Comparison of ENCODE assay signal across 9 cellular contexts in the genomic region with DNA sequence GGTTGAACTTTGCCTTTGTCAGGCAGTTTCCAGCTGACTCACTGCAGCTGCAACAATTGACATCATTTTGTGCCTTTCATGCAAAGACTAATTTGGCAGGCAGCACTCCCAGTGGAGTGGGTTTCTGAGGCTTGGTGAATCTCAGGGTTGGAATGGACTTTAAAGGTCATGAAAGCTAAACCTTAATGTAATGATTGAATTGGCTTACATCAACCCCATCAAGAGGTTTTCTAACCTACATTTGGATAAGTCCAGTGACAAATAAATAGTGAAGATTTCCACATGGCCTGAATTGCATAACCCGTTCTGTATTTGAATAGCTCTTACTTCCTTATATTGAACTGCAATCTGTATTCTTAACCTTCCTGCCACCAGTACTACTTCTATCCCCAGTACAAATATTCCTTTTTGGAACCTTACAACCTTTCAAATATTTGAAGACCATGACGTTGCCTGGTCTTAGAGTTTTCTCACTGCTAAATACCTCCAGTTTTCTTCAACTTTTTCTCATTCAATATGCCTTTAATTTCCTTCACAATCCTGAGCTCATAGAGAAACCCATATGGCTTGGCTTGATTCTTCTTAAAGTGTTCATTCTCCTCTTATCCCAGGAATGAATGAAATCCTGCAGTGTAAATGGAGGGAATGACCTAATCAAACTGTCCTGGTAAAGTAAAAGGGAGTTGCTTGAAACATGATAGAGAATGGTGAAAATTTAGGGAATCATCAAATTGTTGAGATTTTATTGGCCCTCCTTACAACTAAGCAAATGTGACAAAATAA.
DNase-seq lines count a peak whose midpoint lies in the region; ATAC-seq, FAIRE-seq and TF ChIP-seq lines count a peak whose summit lies in the region.
"Had no signal": no experiment of that assay in that cellular context is flagged by ENCODE, and none has a peak within 500 bp of the region (broad histone marks: within the 10 kb centered on the region; RNA-seq: fewer than 3 reads in every experiment).

No MANE protein-coding gene starts in this region.

- H3K27ac ChIP-seq in osteoblast (ENCODE audit: low read depth, low read length), result no peak overlapping the region

- H3K9ac ChIP-seq in adipocyte (ENCODE audit: low read length), result peak overlapping the region; percentile 59

- peak; percentile 6 for DNase-seq in HTR-8/SVneo (ENCODE audit: insufficient read length, low spot score)
- peak; percentile 92 for DNase-seq in adipocyte (ENCODE audit: low read depth)
- DNase-seq in iris pigment epithelial cell (ENCODE audit: low read depth), result peak; percentile 92
- DNase-seq in stromal cell of bone marrow (ENCODE audit: low read depth), result peak; percentile 72
- DNase-seq in NCI-H1105 (lab: John Stamatoyannopoulos, UW), result no peak
- no peak for DNase-seq in osteoblast (ENCODE audit: insufficient read length, low spot score, missing footprints)
- DNase-seq: activated naive CD4-positive, alpha-beta T cell treated with anti-CD3 and anti-CD28 coated beads, Interleukin-2, amount 10 ng/mL, durations not matched to agents 7 days and 5 days; stimulated activated CD4-positive, alpha-beta T cell treated with anti-CD3 and anti-CD28 coated beads, Interleukin-2, amount 100 ng/mL, for 48 hours had no signal

- H3K4me1 ChIP-seq in adipocyte (ENCODE audit: control insufficient read depth, insufficient read depth, low read length) (peaks cover 21% of the 10 kb centered on the region), osteoblast (ENCODE audit: insufficient read depth, low read length) (no peaks in the 10 kb centered on the region)

- no peak overlapping the region for H2AFZ ChIP-seq in osteoblast (ENCODE audit: low read length)

- ATAC-seq in HG02981 (IDR thresholded peaks at IDR 0.05; ENCODE audit: unreplicated experiment), result no peak

- no peaks in the 10 kb centered on the region for H3K79me2 ChIP-seq in osteoblast (ENCODE audit: insufficient read depth, low read length)

- H3K9me3 ChIP-seq in adipocyte (ENCODE audit: control insufficient read depth, low read length) (no peaks in the 10 kb centered on the region), osteoblast (ENCODE audit: low read depth, low read length) (peaks cover 2% of the 10 kb centered on the region)

- peak overlapping the region; percentile 56 for H3K4me3 ChIP-seq in adipocyte (ENCODE audit: low read length)
- H3K4me3 ChIP-seq in osteoblast (ENCODE audit: insufficient read depth, low read length), result no peak overlapping the region

- peak; percentile 80 for FAIRE-seq in HTR-8/SVneo (lab: Jason Lieb, UNC)

- no peak for TF ChIP-seq CTCF in osteoblast (IDR thresholded peaks at IDR 0.05; ENCODE audit: extremely low read depth, low read depth, low read length)

- H4K20me1 ChIP-seq in osteoblast (ENCODE audit: insufficient read depth, low read length), result no peaks in the 10 kb centered on the region

- H3K36me3 ChIP-seq in adipocyte (ENCODE audit: control insufficient read depth, insufficient read depth, low read length, severe bottlenecking), result no peaks in the 10 kb centered on the region
- H3K36me3 ChIP-seq in osteoblast (ENCODE audit: insufficient read depth, low read length), result no peaks in the 10 kb centered on the region

- no peak overlapping the region for H3K4me2 ChIP-seq in osteoblast (ENCODE audit: insufficient read depth, low read length)

- no peaks in the 10 kb centered on the region for H3K27me3 ChIP-seq in adipocyte (replicated peaks; ENCODE audit: control insufficient read depth, insufficient read depth, low read length)
- no peaks in the 10 kb centered on the region for H3K27me3 ChIP-seq in osteoblast (ENCODE audit: insufficient read depth, low read length)

Comparison
In these comparisons a context has a peak if more than half of its experiments do, and no peak if none do; other contexts are left out.
1. DNase-seq: peak in HTR-8/SVneo (single experiment), adipocyte (single experiment), iris pigment epithelial cell (single experiment) and stromal cell of bone marrow (single experiment); none in NCI-H1105 (single experiment) and osteoblast (single experiment).